Comparison of ENCODE assay signal across 23 cellular contexts in the genomic region with DNA sequence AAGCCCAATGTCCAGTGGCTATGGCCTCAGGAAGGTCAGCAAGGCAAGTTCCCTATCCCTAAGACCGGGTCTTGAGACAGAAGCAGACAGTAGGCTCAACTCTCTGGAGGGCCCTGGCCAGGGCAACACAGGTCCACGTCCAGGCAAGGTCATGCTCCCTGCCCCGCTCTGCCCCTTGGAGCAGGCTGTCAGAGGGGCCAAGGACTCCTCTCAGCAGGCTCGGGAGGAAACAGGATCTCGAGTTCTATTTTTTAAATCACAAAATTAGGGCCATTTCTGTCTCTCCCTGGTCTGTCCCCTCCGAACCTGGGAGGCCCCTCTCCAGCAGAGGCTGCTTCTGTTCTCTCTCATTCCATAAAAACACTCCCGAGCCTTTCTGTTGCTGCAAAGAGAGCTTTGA. TPM values are rescaled to one million over a fixed set of nuclear protein-coding genes. Genes with fewer than 3 reads are reported as not detected.
DNase-seq lines count a peak whose midpoint lies in the region; ATAC-seq, FAIRE-seq and TF ChIP-seq lines count a peak whose summit lies in the region.
"Had no signal": no experiment of that assay in that cellular context is flagged by ENCODE, and none has a peak within 500 bp of the region (broad histone marks: within the 10 kb centered on the region; RNA-seq: fewer than 3 reads in every experiment).

No MANE protein-coding gene starts in this region.

- H3K4ac ChIP-seq in H9 (ENCODE audit: low read depth, low read length) = no peak overlapping the region

- H2AK5ac ChIP-seq in H9 (ENCODE audit: insufficient read length, low read length) = no peak overlapping the region

- H3K27me3 ChIP-seq in H9 (ENCODE audit: insufficient read depth, low read length) = no peaks in the 10 kb centered on the region; the same call in 1 of the 2 replicates
- H3K27me3 ChIP-seq in neural cell (ENCODE audit: insufficient read depth, low read depth, low read length) = no peaks in the 10 kb centered on the region
- peaks cover 13 to 51% of the 10 kb centered on the region in 2 experiments for H3K27me3 ChIP-seq in HepG2 (ENCODE audit: control insufficient read depth in 1 of 2, insufficient read depth in 2 of 2, low read length in 2 of 2)

- peaks cover 11 to 18% of the 10 kb centered on the region in 2 experiments for H3K4me1 Mint-ChIP-seq in H9
- H3K4me1 Mint-ChIP-seq in activated naive CD8-positive, alpha-beta T cell treated with anti-CD3 and anti-CD28 coated beads for 36 hours = no peaks in the 10 kb centered on the region

- intact Hi-C loops in HepG2 (cut with micrococcal nuclease; ENCODE audit: unreplicated experiment) = no loop called here

- no peaks in the 10 kb centered on the region for H3F3A ChIP-seq in neural cell (ENCODE audit: insufficient read depth, low read length, poor library complexity, severe bottlenecking)

- H2BK20ac ChIP-seq in H9 (ENCODE audit: low read depth, low read length, poor library complexity, severe bottlenecking) = no peak overlapping the region

- no peak overlapping the region for H3K23ac ChIP-seq in H9 (ENCODE audit: insufficient read length, low read depth, low read length)

- no peaks in the 10 kb centered on the region for H3K9me3 Mint-ChIP-seq in H9
- H3K9me3 Mint-ChIP-seq in activated naive CD8-positive, alpha-beta T cell treated with anti-CD3 and anti-CD28 coated beads for 36 hours = no peaks in the 10 kb centered on the region

- FAIRE-seq in HepG2 (lab: Jason Lieb, UNC) = no peak
- FAIRE-seq: GM12892, GM18507, HTR-8/SVneo, RCC 7860 had no signal

- no TSS peak for BruUV-seq in HepG2 (replicated peaks; lab: Mats Ljungman, UMichigan)

- no peak overlapping the region for H2BK120ac ChIP-seq in H9 (ENCODE audit: low read depth, low read length, poor library complexity, severe bottlenecking)

- no peak overlapping the region for H3K27ac ChIP-seq in H9 (ENCODE audit: insufficient read length, low read depth, low read length)
- peak overlapping the region; percentile 39 for H3K27ac ChIP-seq in cingulate gyrus (ENCODE audit: low read depth, low read length)
- H3K27ac ChIP-seq in neural cell (ENCODE audit: low read length) = peak overlapping the region; percentile 60
- H3K27ac ChIP-seq in temporal lobe (ENCODE audit: low read depth, low read length) = peak overlapping the region; percentile 44
- no peak overlapping the region for H3K27ac ChIP-seq in HepG2 (ENCODE audit: extremely low read length, insufficient read depth, low read length)
- H3K27ac ChIP-seq: BLaER1 treated with 17β-estradiol and CSF1 and Interleukin-3, amounts not matched to agents 10 nM and 100 nM had no signal

- TF ChIP-seq EP300 in neural cell (conservative IDR thresholded peaks at IDR 0.05; ENCODE audit: poor library complexity, severe bottlenecking) = no peak
- no peak for TF ChIP-seq EP300 in HepG2 (IDR thresholded peaks at IDR 0.05; ENCODE audit: low read depth in 2 of 2, low read length in 2 of 2)
- TF ChIP-seq EP300 in HepG2 (CRISPR knock-in tag; IDR thresholded peaks at IDR 0.05; ENCODE audit: borderline replicate concordance) = no peak

- WGBS in H9 (ENCODE audit: extremely low coverage, insufficient read length, low lambda C conversion rate) = no CpG with 5 or more reads among the region's 7 CpGs
- 8% methylated on average over 4 of the region's 7 CpGs for WGBS in HepG2 (ENCODE audit: low lambda C conversion rate)

- no peaks in the 10 kb centered on the region for H3K23me2 ChIP-seq in H9 (ENCODE audit: insufficient read length, low read depth, low read length, poor library complexity, severe bottlenecking)

- H3K79me2 ChIP-seq in H9 (ENCODE audit: insufficient read depth, low read length) (no peaks in the 10 kb centered on the region), neural cell (replicated peaks; ENCODE audit: insufficient read depth, low read length) (no peaks in the 10 kb centered on the region), HepG2 (ENCODE audit: insufficient read depth, low read length) (no peaks in the 10 kb centered on the region)

- H3K4me3 ChIP-seq in neural cell (ENCODE audit: low read length) (peak overlapping the region; percentile 17), HepG2 (replicated peaks in 1 of 3; ENCODE audit: insufficient read depth in 1 of 3, low read depth in 2 of 3, low read length in 3 of 3) (no peak overlapping the region)
- H3K4me3 ChIP-seq: BLaER1 treated with 17β-estradiol and CSF1 and Interleukin-3, amounts not matched to agents 10 nM and 100 nM had no signal

- CTCF ChIA-PET in HepG2 (lab: Yijun Ruan, JAX; ENCODE audit: low intra/inter-chr PET ratio, low total read pairs) = no interaction called here

- no peak overlapping the region for H2BK15ac ChIP-seq in H9 (ENCODE audit: low read depth, low read length)

- H2AFZ ChIP-seq in H9 (ENCODE audit: low read length) (no peak overlapping the region), neural cell (ENCODE audit: low read depth, low read length) (no peak overlapping the region), HepG2 (ENCODE audit: low read length) (no peak overlapping the region)

- H4K20me1 ChIP-seq in H9 (ENCODE audit: control insufficient read depth, insufficient read depth, insufficient read length) (no peaks in the 10 kb centered on the region), neural cell (ENCODE audit: insufficient read depth) (no peaks in the 10 kb centered on the region), HepG2 (ENCODE audit: insufficient read depth, low read length) (0 out of 2 replicates have a peak, but pooled peaks cover 2% of the 10 kb centered on the region)

- no peak overlapping the region for H2BK5ac ChIP-seq in H9 (ENCODE audit: insufficient read length, low read length)

- TF ChIP-seq RAD21 in neural cell (conservative IDR thresholded peaks at IDR 0.05) (no peak), HepG2 (CRISPR knock-in tag; IDR thresholded peaks at IDR 0.05) (no peak)

- H4K8ac ChIP-seq in H9 (replicated peaks; ENCODE audit: insufficient read length, low read depth, low read length) = no peak overlapping the region

- POLR2A ChIA-PET in HepG2 (lab: Yijun Ruan, JAX) = no interaction called here

- TF ChIP-seq CTCF in H9 (conservative IDR thresholded peaks at IDR 0.05) (no peak), neural cell (IDR thresholded peaks at IDR 0.05; ENCODE audit: poor library complexity, severe bottlenecking) (no peak), HepG2 (CRISPR knock-in tag; IDR thresholded peaks at IDR 0.05) (no peak)

- no peak overlapping the region; a peak in 1 of 7 replicates for H3K27ac Mint-ChIP-seq in H9
- no peak overlapping the region for H3K27ac Mint-ChIP-seq in activated naive CD8-positive, alpha-beta T cell treated with anti-CD3 and anti-CD28 coated beads for 36 hours

- no peaks in the 10 kb centered on the region for H3K79me1 ChIP-seq in H9 (ENCODE audit: insufficient read depth, low read depth, low read length, poor library complexity, severe bottlenecking)

- no peak overlapping the region for H3K56ac ChIP-seq in H9 (ENCODE audit: insufficient read length, low read depth, low read length)

- no peak overlapping the region for H3K4me3 Mint-ChIP-seq in H9
- H3K4me3 Mint-ChIP-seq in activated naive CD8-positive, alpha-beta T cell treated with anti-CD3 and anti-CD28 coated beads for 36 hours = no peak overlapping the region

- H3K4me2 ChIP-seq in H9 (ENCODE audit: insufficient read depth, insufficient read length, low read length) (no peak overlapping the region), neural cell (ENCODE audit: low read length) (no peak overlapping the region), HepG2 (ENCODE audit: low read depth, low read length) (no peak overlapping the region)
- H3K4me2 ChIP-seq: BLaER1 treated with 17β-estradiol and CSF1 and Interleukin-3, amounts not matched to agents 10 nM and 100 nM had no signal

- no peak overlapping the region for H2BK12ac ChIP-seq in H9 (ENCODE audit: insufficient read length, low read depth, low read length)

- no peak overlapping the region for H3K9ac ChIP-seq in H9 (ENCODE audit: extremely low read depth, insufficient read length, low read length)
- H3K9ac ChIP-seq in neural cell (ENCODE audit: low read length) = peak overlapping the region; percentile 42
- H3K9ac ChIP-seq in HepG2 (ENCODE audit: insufficient read depth, low read depth, low read length) = no peak overlapping the region
- H3K9ac ChIP-seq: BLaER1 treated with 17β-estradiol and CSF1 and Interleukin-3, amounts not matched to agents 10 nM and 100 nM had no signal

- DNase-seq in H9 (no peak), HuH-7 (ENCODE audit: low spot score) (no peak), HepG2 (ENCODE audit: low spot score) (no peak)
- DNase-seq in activated naive CD4-positive, alpha-beta T cell (lab: John Stamatoyannopoulos, UW) = no peak
- no peak for DNase-seq in activated naive CD8-positive, alpha-beta T cell treated with anti-CD3 and anti-CD28 coated beads for 36 hours
- DNase-seq: DMS79, MM.1S, NCI-H1092 treated with DMSO at 0.1 percent for 48 hours, NCI-H2081 treated with DMSO at 0.1 percent for 48 hours, SHP77 had no signal

- no peak overlapping the region for H3T11ph ChIP-seq in H9 (ENCODE audit: low read length)

- peak overlapping the region; percentile 25 for H3K18ac ChIP-seq in H9 (ENCODE audit: insufficient read length, low read depth, low read length)

- no peaks in the 10 kb centered on the region for H3K36me3 Mint-ChIP-seq in H9 (ENCODE audit: insufficient read depth in 1 of 3, low read depth in 3 of 3)
- no peaks in the 10 kb centered on the region for H3K36me3 Mint-ChIP-seq in activated naive CD8-positive, alpha-beta T cell treated with anti-CD3 and anti-CD28 coated beads for 36 hours

- H3K14ac ChIP-seq in H9 (ENCODE audit: insufficient read depth, low read length) = no peak overlapping the region; the same call in 1 of the 2 replicates

- H3K36me3 ChIP-seq in neural cell (ENCODE audit: insufficient read depth, low read length) (no peaks in the 10 kb centered on the region), HepG2 (replicated peaks in 1 of 2; ENCODE audit: control insufficient read depth in 1 of 2, insufficient read depth in 2 of 2, low read length in 2 of 2) (no peaks in the 10 kb centered on the region)
- H3K36me3 ChIP-seq: BLaER1 treated with 17β-estradiol and CSF1 and Interleukin-3, amounts not matched to agents 10 nM and 100 nM had no signal

- no peak overlapping the region for H4K5ac ChIP-seq in H9 (ENCODE audit: insufficient read length, low read depth, low read length)

- no peak for ATAC-seq in HepG2
- ATAC-seq: HCT116, SK-N-SH treated with all-trans-retinoic acid at 6 μM for 48 hours had no signal

- no peaks in the 10 kb centered on the region for H3K9me3 ChIP-seq in H9 (ENCODE audit: control insufficient read depth, low read depth, low read length)
- no peaks in the 10 kb centered on the region for H3K9me3 ChIP-seq in neural cell (ENCODE audit: low read length)
- no peaks in the 10 kb centered on the region for H3K9me3 ChIP-seq in HepG2 (ENCODE audit: low read length)
- H3K9me3 ChIP-seq: BLaER1 treated with 17β-estradiol and CSF1 and Interleukin-3, amounts not matched to agents 10 nM and 100 nM had no signal

- peaks cover 17% of the 10 kb centered on the region for H3K27me3 Mint-ChIP-seq in H9 (ENCODE audit: low read depth)
- peaks cover 6% of the 10 kb centered on the region for H3K27me3 Mint-ChIP-seq in activated naive CD8-positive, alpha-beta T cell treated with anti-CD3 and anti-CD28 coated beads for 36 hours

- no peak for TF ChIP-seq POLR2A in HepG2 (IDR thresholded peaks at IDR 0.05; ENCODE audit: insufficient read depth in 1 of 2, low read depth in 2 of 2, low read length in 2 of 2)

- H3K4me1 ChIP-seq in H9 (ENCODE audit: insufficient read depth, low read length) (no peaks in the 10 kb centered on the region), HepG2 (ENCODE audit: insufficient read depth, low read length) (no peaks in the 10 kb centered on the region)

- no peak overlapping the region for H4K91ac ChIP-seq in H9 (ENCODE audit: insufficient read length, low read depth, low read length)

- in situ Hi-C loops in HepG2 (cut with HindIII; ENCODE audit: extremely low pct_ligation_motif_present, low pct_unique_long_range_greater_than_20kb) = no loop called here

- H3K9me2 ChIP-seq in neural cell (ENCODE audit: insufficient read depth, low read length) = no peaks in the 10 kb centered on the region

RNA-seq across cellular contexts. Expression of gene FCN1, which starts 24.3 kb away (rescaled TPM):
- total RNA-seq in H9 (2021) = not detected in 2 replicates
- polyA plus RNA-seq in neural cell = not detected in 2 replicates
- polyA minus RNA-seq in neural cell = not detected in 2 replicates
- 0.98 TPM for total RNA-seq in temporal lobe
- not detected in 2 replicates for total RNA-seq in HepG2 (2016; rRNA removed; fragmentation: Illumina TruSeq; extraction: Trizol)
- total RNA-seq in HepG2 (2016; cell fraction: cytosol; rRNA removed; fragmentation: Illumina TruSeq; extraction: Trizol; ENCODE audit: low read depth) = not detected in 2 replicates
- total RNA-seq in HepG2 (2016; cell fraction: insoluble cytoplasmic fraction; rRNA removed; fragmentation: Illumina TruSeq; extraction: Trizol) = not detected in 2 replicates
- total RNA-seq in HepG2 (2016; cell fraction: membrane; rRNA removed; fragmentation: Illumina TruSeq; extraction: Trizol) = not detected in 2 replicates
- total RNA-seq in HepG2 (2016; cell fraction: nucleus; rRNA removed; fragmentation: Illumina TruSeq; extraction: Trizol) = not detected in 2 replicates
- polyA plus RNA-seq in HepG2 (2011; rRNA removed) = not detected in 2 replicates
- not detected in 2 replicates for polyA plus RNA-seq in HepG2 (2011; cell fraction: cytosol; rRNA removed)
- not detected in 2 replicates for polyA plus RNA-seq in HepG2 (2011; cell fraction: nucleus; rRNA removed)
- polyA plus RNA-seq in HepG2 (2012) = not detected in 2 replicates
- not detected in 2 replicates for polyA plus RNA-seq in HepG2 (2016; cell fraction: cytosol; fragmentation: Illumina TruSeq; extraction: Trizol; ENCODE audit: low read depth)
- not detected in 2 replicates for polyA plus RNA-seq in HepG2 (2016; cell fraction: insoluble cytoplasmic fraction; fragmentation: Illumina TruSeq; extraction: Trizol; ENCODE audit: low read depth)
- polyA plus RNA-seq in HepG2 (2016; cell fraction: membrane; fragmentation: Illumina TruSeq; extraction: Trizol; ENCODE audit: low read depth) = not detected in 2 replicates
- polyA plus RNA-seq in HepG2 (2016; cell fraction: nucleus; fragmentation: Illumina TruSeq; extraction: Trizol; ENCODE audit: insufficient read depth, low read depth) = not detected in 2 replicates
- polyA minus RNA-seq in HepG2 (2011; rRNA and poly(A)+ RNA removed; ENCODE audit: low replicate concordance) = not detected in 2 replicates
- not detected in 2 replicates for polyA minus RNA-seq in HepG2 (2011; cell fraction: cytosol; rRNA and poly(A)+ RNA removed)
- polyA minus RNA-seq in HepG2 (2011; cell fraction: nucleus; rRNA and poly(A)+ RNA removed) = not detected in 2 replicates
- not detected for total RNA-seq in activated naive CD8-positive, alpha-beta T cell treated with anti-CD3 and anti-CD28 coated beads for 36 hours
- total RNA-seq: A673, LHCN-M2, NCI-H460 had no signal

Comparison
In these comparisons a context has a peak if more than half of its experiments do, and no peak if none do; other contexts are left out.
1. H3K27ac ChIP-seq: peak in cingulate gyrus (single experiment), neural cell (single experiment) and temporal lobe (single experiment); none in H9 (single experiment) and HepG2 (single experiment).